20 cellular contexts compared by ENCODE assay signal in the genomic region with DNA sequence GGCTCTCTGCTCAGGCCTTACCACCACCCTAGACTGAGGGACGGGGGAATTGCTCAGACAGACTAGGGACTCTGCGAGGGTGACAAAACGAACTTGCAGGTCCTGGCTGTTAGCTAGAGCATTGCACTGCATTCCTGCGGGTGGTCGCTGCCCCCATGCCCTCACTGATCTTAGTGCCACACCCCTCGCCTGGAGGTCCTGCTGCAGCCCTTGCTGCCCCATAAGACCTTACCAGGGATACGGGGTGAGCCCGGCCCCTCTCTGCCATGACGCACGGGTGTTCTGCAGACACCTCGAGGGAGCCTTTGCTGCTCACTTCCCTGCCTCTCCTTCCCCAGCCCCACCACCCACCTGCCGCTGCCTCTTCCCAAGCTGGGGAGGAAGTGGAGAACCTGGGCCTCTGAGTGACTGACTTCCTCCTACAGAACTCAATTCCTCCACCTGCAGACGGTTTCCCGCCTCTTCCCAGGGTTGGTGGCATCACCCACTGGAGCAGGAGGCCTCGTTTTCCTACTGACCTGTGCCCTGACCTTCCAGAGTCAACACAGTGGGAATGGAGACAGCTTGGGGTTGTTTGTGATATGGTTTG. TPM values are rescaled to one million over a fixed set of nuclear protein-coding genes. Genes with fewer than 3 reads are reported as not detected.
DNase-seq lines count a peak whose midpoint lies in the region; ATAC-seq, FAIRE-seq and TF ChIP-seq lines count a peak whose summit lies in the region.
"Had no signal": no experiment of that assay in that cellular context is flagged by ENCODE, and none has a peak within 500 bp of the region (broad histone marks: within the 10 kb centered on the region; RNA-seq: fewer than 3 reads in every experiment).

No MANE protein-coding gene starts in this region.

- WGBS in HepG2 (ENCODE audit: low lambda C conversion rate) = 93% methylated on average over 10 of the region's 15 CpGs
- WGBS in right lobe of liver (ENCODE audit: insufficient coverage, low coverage, low lambda C conversion rate, missing lambda C conversion rate) = no CpG with 5 or more reads among the region's 15 CpGs

- peaks cover 11% of the 10 kb centered on the region for H3K9me3 ChIP-seq in HepG2 (ENCODE audit: low read length)
- no peaks in the 10 kb centered on the region for H3K9me3 ChIP-seq in right lobe of liver
- H3K9me3 ChIP-seq in right atrium auricular region = no peaks in the 10 kb centered on the region

- BruUV-seq in HepG2 (replicated peaks; lab: Mats Ljungman, UMichigan) = no TSS peak

- H3K36me3 ChIP-seq in HepG2 (replicated peaks in 1 of 2; ENCODE audit: control insufficient read depth in 1 of 2, insufficient read depth in 2 of 2, low read length in 2 of 2) (no peaks in the 10 kb centered on the region), right lobe of liver (no peaks in the 10 kb centered on the region), right atrium auricular region (no peaks in the 10 kb centered on the region)
- H3K36me3 ChIP-seq: BE2C had no signal

- H3K27me3 ChIP-seq in HepG2 (ENCODE audit: control insufficient read depth in 1 of 2, insufficient read depth in 2 of 2, low read length in 2 of 2) (no peaks in the 10 kb centered on the region), right lobe of liver (no peaks in the 10 kb centered on the region), right atrium auricular region (no peaks in the 10 kb centered on the region)
- H3K27me3 ChIP-seq: BE2C had no signal

- CTCF ChIA-PET in HepG2 (lab: Yijun Ruan, JAX; ENCODE audit: low intra/inter-chr PET ratio, low total read pairs) = no interaction called here

- H3K4me1 ChIP-seq in HepG2 (ENCODE audit: insufficient read depth, low read length) = peaks cover 36% of the 10 kb centered on the region
- peaks cover 2 to 55% (median 22%) of the 10 kb centered on the region in 4 donors for H3K4me1 ChIP-seq in right lobe of liver
- peaks cover 0 to 49% of the 10 kb centered on the region in 2 donors for H3K4me1 ChIP-seq in right atrium auricular region

- TF ChIP-seq POLR2A in HepG2 (IDR thresholded peaks at IDR 0.05; ENCODE audit: insufficient read depth in 1 of 2, low read depth in 2 of 2, low read length in 2 of 2) = no peak
- TF ChIP-seq POLR2A in right lobe of liver (IDR thresholded peaks at IDR 0.05) = no peak
- TF ChIP-seq POLR2A in erythroblast (IDR thresholded peaks at IDR 0.05; ENCODE audit: low read length) = peak; percentile 41

- in situ Hi-C loops in HepG2 (cut with HindIII; ENCODE audit: extremely low pct_ligation_motif_present, low pct_unique_long_range_greater_than_20kb) = no loop called here

- no peaks in the 10 kb centered on the region for H4K20me1 ChIP-seq in HepG2 (ENCODE audit: insufficient read depth, low read length)

- H3K27ac ChIP-seq in HepG2 (ENCODE audit: extremely low read length, insufficient read depth, low read length) = no peak overlapping the region
- H3K27ac ChIP-seq in right lobe of liver = peak overlapping the region in 1 of 3 donors; percentile 87
- H3K27ac ChIP-seq in right atrium auricular region = no peak overlapping the region
- H3K27ac ChIP-seq: RWPE1 had no signal

- intact Hi-C loops in HepG2 (cut with micrococcal nuclease; ENCODE audit: unreplicated experiment) = loop anchor here (5.0 kb wide), 1 partner anchor 37 kb away; no protein-coding TSS in a partner anchor
- intact Hi-C loops in right lobe of liver (cut with DNase I) = no loop called here
- intact Hi-C loops in posterior vena cava (cut with DNase I) = no loop called here

- DNase-seq in HepG2 (ENCODE audit: low spot score) (no peak), right lobe of liver (no peak), erythroblast (lab: John Stamatoyannopoulos, UW) (no peak), posterior vena cava (ENCODE audit: low spot score) (peak; percentile 72), NK-92 (lab: John Stamatoyannopoulos, UW; ENCODE audit: unreplicated experiment) (no peak), NCI-H82 treated with DMSO at 0.1 percent for 48 hours (lab: John Stamatoyannopoulos, UW; ENCODE audit: unreplicated experiment) (no peak), NCI-H1694 treated with DMSO at 0.1 percent for 48 hours (lab: John Stamatoyannopoulos, UW) (no peak), right atrium auricular region (ENCODE audit: low spot score) (no peak)
- DNase-seq: BE2C; Caco-2; CD4-positive, alpha-beta memory T cell; DMS 273 treated with DMSO at 0.1 percent for 48 hours; DMS79 treated with DMSO at 0.1 percent for 48 hours; Kasumi-1; NCI-H1694; NCI-H2081 treated with DMSO at 0.1 percent for 48 hours; NK-92 treated with Interleukin-12 subunit alpha and Interleukin-12 subunit beta, amount 100 ng/mL, for 24 hours; SHP77 treated with DMSO at 0.1 percent for 48 hours had no signal

- TF ChIP-seq CTCF in HepG2 (CRISPR knock-in tag; IDR thresholded peaks at IDR 0.05) = no peak
- TF ChIP-seq CTCF in right lobe of liver (IDR thresholded peaks at IDR 0.05) = no peak
- no peak for TF ChIP-seq CTCF in right atrium auricular region (IDR thresholded peaks at IDR 0.05)

- H3K4me2 ChIP-seq in HepG2 (ENCODE audit: low read depth, low read length) = no peak overlapping the region

- no peak for TF ChIP-seq RAD21 in HepG2 (CRISPR knock-in tag; IDR thresholded peaks at IDR 0.05)

- H2AFZ ChIP-seq in HepG2 (ENCODE audit: low read length) = no peak overlapping the region

- no peak for TF ChIP-seq EP300 in HepG2 (IDR thresholded peaks at IDR 0.05; ENCODE audit: low read depth in 2 of 2, low read length in 2 of 2)
- no peak for TF ChIP-seq EP300 in HepG2 (CRISPR knock-in tag; IDR thresholded peaks at IDR 0.05; ENCODE audit: borderline replicate concordance)

- no peak overlapping the region for H3K9ac ChIP-seq in HepG2 (ENCODE audit: insufficient read depth, low read depth, low read length)

- POLR2A ChIA-PET in HepG2 (lab: Yijun Ruan, JAX) = no interaction called here

- no peak for FAIRE-seq in HepG2 (lab: Jason Lieb, UNC)
- FAIRE-seq: H54 had no signal

- H3K4me3 ChIP-seq in HepG2 (replicated peaks in 1 of 3; ENCODE audit: insufficient read depth in 1 of 3, low read depth in 2 of 3, low read length in 3 of 3) (no peak overlapping the region), right lobe of liver (no peak overlapping the region), right atrium auricular region (no peak overlapping the region)

- ATAC-seq in HepG2 (no peak), right lobe of liver (no peak)

- no peaks in the 10 kb centered on the region for H3K79me2 ChIP-seq in HepG2 (ENCODE audit: insufficient read depth, low read length)

TF ChIP-seq in HepG2, 621 proteins besides CTCF, POLR2A, EP300 and RAD21 (continues in another document):
- TF ChIP-seq NKX3-1 (CRISPR knock-in tag; IDR thresholded peaks at IDR 0.05) (no peak), ZNF687 (CRISPR knock-in tag; IDR thresholded peaks at IDR 0.05) (peak; percentile 21; the same call in 1 of the 2 replicates)

RNA-seq across cellular contexts. Expression of gene TBC1D14, which starts 19.8 kb away (rescaled TPM):
- 46.5 and 53.3 TPM in 2 replicates for total RNA-seq in HepG2 (2016; rRNA removed; fragmentation: Illumina TruSeq; extraction: Trizol)
- 65.4 and 73.2 TPM in 2 replicates for total RNA-seq in HepG2 (2016; cell fraction: cytosol; rRNA removed; fragmentation: Illumina TruSeq; extraction: Trizol; ENCODE audit: low read depth)
- 45.9 and 47.6 TPM in 2 replicates for total RNA-seq in HepG2 (2016; cell fraction: insoluble cytoplasmic fraction; rRNA removed; fragmentation: Illumina TruSeq; extraction: Trizol)
- 39.0 and 41.3 TPM in 2 replicates for total RNA-seq in HepG2 (2016; cell fraction: membrane; rRNA removed; fragmentation: Illumina TruSeq; extraction: Trizol)
- 38.2 and 42.5 TPM in 2 replicates for total RNA-seq in HepG2 (2016; cell fraction: nucleus; rRNA removed; fragmentation: Illumina TruSeq; extraction: Trizol)
- polyA plus RNA-seq in HepG2 (2011; rRNA removed) = 29.5 and 31.8 TPM in 2 replicates
- polyA plus RNA-seq in HepG2 (2011; cell fraction: cytosol; rRNA removed) = 29.0 and 31.7 TPM in 2 replicates
- 29.6 and 30.6 TPM in 2 replicates for polyA plus RNA-seq in HepG2 (2011; cell fraction: nucleus; rRNA removed)
- 31.1 and 34.7 TPM in 2 replicates for polyA plus RNA-seq in HepG2 (2012)
- polyA plus RNA-seq in HepG2 (2016; cell fraction: cytosol; fragmentation: Illumina TruSeq; extraction: Trizol; ENCODE audit: low read depth) = 5.0 TPM in 2 replicates
- 34.0 and 38.1 TPM in 2 replicates for polyA plus RNA-seq in HepG2 (2016; cell fraction: insoluble cytoplasmic fraction; fragmentation: Illumina TruSeq; extraction: Trizol; ENCODE audit: low read depth)
- polyA plus RNA-seq in HepG2 (2016; cell fraction: membrane; fragmentation: Illumina TruSeq; extraction: Trizol; ENCODE audit: low read depth) = 15.8 and 17.3 TPM in 2 replicates
- 42.2 and 45.1 TPM in 2 replicates for polyA plus RNA-seq in HepG2 (2016; cell fraction: nucleus; fragmentation: Illumina TruSeq; extraction: Trizol; ENCODE audit: insufficient read depth, low read depth)
- 34.1 and 63.3 TPM in 2 replicates for polyA minus RNA-seq in HepG2 (2011; rRNA and poly(A)+ RNA removed; ENCODE audit: low replicate concordance)
- polyA minus RNA-seq in HepG2 (2011; cell fraction: cytosol; rRNA and poly(A)+ RNA removed) = 21.7 and 28.5 TPM in 2 replicates
- polyA minus RNA-seq in HepG2 (2011; cell fraction: nucleus; rRNA and poly(A)+ RNA removed) = 25.8 and 31.3 TPM in 2 replicates
- total RNA-seq in right lobe of liver = 10 to 100 TPM; 14.1 to 34.8 (median 30.6) TPM
- 10 to 100 TPM; 30.5 to 42.6 TPM for total RNA-seq in posterior vena cava
- total RNA-seq in right atrium auricular region = 10 to 100 TPM; 33.7 to 34.0 TPM
